In genomic region chr15:67116742-67117141, GRCh38 we compare ENCODE assay signal across 11 cellular contexts. TPM values are rescaled to one million over a fixed set of nuclear protein-coding genes. Genes with fewer than 3 reads are reported as not detected.
A peak's percentile ranks its signal among the peaks of the same experiment; 100 is the strongest.
DNase-seq lines count a peak whose midpoint lies in the region; ATAC-seq, FAIRE-seq and TF ChIP-seq lines count a peak whose summit lies in the region.
"Had no signal": no experiment of that assay in that cellular context is flagged by ENCODE, and none has a peak within 500 bp of the region (broad histone marks: within the 10 kb centered on the region; RNA-seq: fewer than 3 reads in every experiment).

No MANE protein-coding gene starts in this region.

- H3K27ac ChIP-seq in CD8-positive, alpha-beta memory T cell (ENCODE audit: low read depth, low read length) = no peak overlapping the region
- no peak overlapping the region for H3K27ac ChIP-seq in KMS-11

- FAIRE-seq in urothelium cell line (lab: Jason Lieb, UNC) = no peak
- FAIRE-seq: pancreas had no signal

- H3K9ac ChIP-seq in KMS-11 = no peak overlapping the region

- POLR2A ChIA-PET in CD8-positive, alpha-beta memory T cell (lab: Charles Lee) = interaction anchor here (0.9 kb wide), 1 partner anchor 23 kb away, joined by 3 read pairs; no protein-coding TSS in a partner anchor

- H3K36me3 Mint-ChIP-seq in CD8-positive, alpha-beta memory T cell = peaks cover 0 to 22% (median 13%) of the 10 kb centered on the region in 3 donors
- H3K36me3 Mint-ChIP-seq in central memory CD8-positive, alpha-beta T cell (ENCODE audit: insufficient read depth) = peaks cover 5% of the 10 kb centered on the region
- peaks cover 30% of the 10 kb centered on the region for H3K36me3 Mint-ChIP-seq in nephron progenitor cell (ENCODE audit: low read depth)

- H3K27me3 Mint-ChIP-seq in CD8-positive, alpha-beta memory T cell = peaks cover 0 to 2% of the 10 kb centered on the region in 2 donors
- H3K27me3 Mint-ChIP-seq in central memory CD8-positive, alpha-beta T cell = no peaks in the 10 kb centered on the region
- no peaks in the 10 kb centered on the region for H3K27me3 Mint-ChIP-seq in nephron progenitor cell (ENCODE audit: low read depth, poor library complexity)

- no peak for TF ChIP-seq CTCF in KMS-11 (conservative IDR thresholded peaks at IDR 0.05; ENCODE audit: low read depth, low read length)
- no peak for TF ChIP-seq CTCF in nephron progenitor cell (IDR thresholded peaks at IDR 0.05)

- peaks cover 86 to 93% (median 87%) of the 10 kb centered on the region in 3 donors for H3K4me1 Mint-ChIP-seq in CD8-positive, alpha-beta memory T cell
- peaks cover 85% of the 10 kb centered on the region for H3K4me1 Mint-ChIP-seq in central memory CD8-positive, alpha-beta T cell
- H3K4me1 Mint-ChIP-seq in nephron progenitor cell = peaks cover 85% of the 10 kb centered on the region

- no peaks in the 10 kb centered on the region for H3K79me2 ChIP-seq in KMS-11 (ENCODE audit: insufficient read depth, low read depth)

- peaks cover 0 to 2% (median 0%) of the 10 kb centered on the region in 5 donors for H3K9me3 Mint-ChIP-seq in CD8-positive, alpha-beta memory T cell
- H3K9me3 Mint-ChIP-seq in central memory CD8-positive, alpha-beta T cell = no peaks in the 10 kb centered on the region
- H3K9me3 Mint-ChIP-seq in nephron progenitor cell = peaks cover 9% of the 10 kb centered on the region

- H3K4me3 ChIP-seq in CD8-positive, alpha-beta memory T cell (ENCODE audit: low read length) = no peak overlapping the region
- no peak overlapping the region for H3K4me3 ChIP-seq in KMS-11 (IDR thresholded peaks at IDR 0.05; ENCODE audit: insufficient read depth, low read depth, low read length)
- H3K4me3 ChIP-seq: pancreas had no signal

- H2AFZ ChIP-seq in KMS-11 (ENCODE audit: low read depth) = no peak overlapping the region

- no peaks in the 10 kb centered on the region for H4K20me1 ChIP-seq in KMS-11 (ENCODE audit: insufficient read depth)

- H3K27me3 ChIP-seq in CD8-positive, alpha-beta memory T cell (ENCODE audit: insufficient read depth, low read length, poor library complexity, severe bottlenecking) = no peaks in the 10 kb centered on the region
- H3K27me3 ChIP-seq in KMS-11 (ENCODE audit: insufficient read depth, low read depth) = no peaks in the 10 kb centered on the region
- H3K27me3 ChIP-seq: pancreas had no signal

- H3K27ac Mint-ChIP-seq in CD8-positive, alpha-beta memory T cell = peak overlapping the region; percentile 78 to 100 (median 94)
- H3K27ac Mint-ChIP-seq in central memory CD8-positive, alpha-beta T cell (ENCODE audit: low read depth) = peak overlapping the region; percentile 97
- peak overlapping the region; percentile 86 for H3K27ac Mint-ChIP-seq in nephron progenitor cell

- H3K4me2 ChIP-seq in KMS-11 = peak overlapping the region; percentile 18; the same call in 1 of the 2 replicates

- H3K9me3 ChIP-seq in CD8-positive, alpha-beta memory T cell (ENCODE audit: low read length) = no peaks in the 10 kb centered on the region
- H3K9me3 ChIP-seq: pancreas had no signal

- peaks cover 78% of the 10 kb centered on the region for H3K4me1 ChIP-seq in CD8-positive, alpha-beta memory T cell (ENCODE audit: insufficient read depth, low read length)
- H3K4me1 ChIP-seq in KMS-11 (ENCODE audit: low read depth, poor library complexity, severe bottlenecking) = peaks cover 17% of the 10 kb centered on the region

- H3K36me3 ChIP-seq in CD8-positive, alpha-beta memory T cell (ENCODE audit: insufficient read depth, low read length) = no peaks in the 10 kb centered on the region
- no peaks in the 10 kb centered on the region for H3K36me3 ChIP-seq in KMS-11 (ENCODE audit: insufficient read depth)
- H3K36me3 ChIP-seq: pancreas had no signal

- DNase-seq in CD8-positive, alpha-beta memory T cell = no peak
- DNase-seq in central memory CD8-positive, alpha-beta T cell (ENCODE audit: low spot score in 2 of 2) = no peak
- DNase-seq in nephron progenitor cell (no peak), NCI-H748 treated with DMSO at 0.1 percent for 48 hours (lab: John Stamatoyannopoulos, UW) (no peak), AG20443 (ENCODE audit: low spot score) (no peak), NCI-H510A treated with DMSO at 0.1 percent for 48 hours (lab: John Stamatoyannopoulos, UW) (no peak), urothelium cell line (ENCODE audit: low spot score) (no peak)
- DNase-seq: foreskin melanocyte, NCI-H2081 treated with DMSO at 0.1 percent for 48 hours, pancreas had no signal

- no peak for ATAC-seq in central memory CD8-positive, alpha-beta T cell (replicated peaks; ENCODE audit: extremely low read depth, poor library complexity, severe bottlenecking)
- ATAC-seq: pancreas had no signal

- H3K4me3 Mint-ChIP-seq in CD8-positive, alpha-beta memory T cell = peak overlapping the region; percentile 15 to 82 (median 61)
- H3K4me3 Mint-ChIP-seq in central memory CD8-positive, alpha-beta T cell = peak overlapping the region; percentile 52
- H3K4me3 Mint-ChIP-seq in nephron progenitor cell = peak overlapping the region; percentile 19

- CTCF ChIA-PET in CD8-positive, alpha-beta memory T cell (lab: Charles Lee) = interaction anchor here (1.0 to 1.2 kb wide), 2 partner anchors 44 to 51 kb away, joined by 4 read pairs; partner anchors contain the start of gene SMAD3

RNA-seq across cellular contexts. Expression of gene SMAD3, which starts 51.3 kb away (rescaled TPM):
- total RNA-seq in CD8-positive, alpha-beta memory T cell = 10 to 100 TPM; 30.2 to 34.2 TPM
- polyA plus RNA-seq in CD8-positive, alpha-beta memory T cell = 31.7 TPM
